ENCODE assay signal across 10 cellular contexts in genomic region chr6:13304101-13304500, GRCh38. TPM values are rescaled to one million over a fixed set of nuclear protein-coding genes. Genes with fewer than 3 reads are reported as not detected.
DNase-seq lines count a peak whose midpoint lies in the region; ATAC-seq and TF ChIP-seq lines count a peak whose summit lies in the region.
"Had no signal": no experiment of that assay in that cellular context is flagged by ENCODE, and none has a peak within 500 bp of the region (broad histone marks: within the 10 kb centered on the region; RNA-seq: fewer than 3 reads in every experiment).

No MANE protein-coding gene starts in this region.

- H3K36me3 Mint-ChIP-seq in osteocyte (ENCODE audit: unreplicated experiment) = peaks cover 35% of the 10 kb centered on the region

- H3K4me1 Mint-ChIP-seq in osteocyte (ENCODE audit: unreplicated experiment) = peaks cover 21% of the 10 kb centered on the region

- H3K4me3 Mint-ChIP-seq in osteocyte (ENCODE audit: unreplicated experiment) = no peak overlapping the region

- TF ChIP-seq CTCF in RWPE2 (IDR thresholded peaks at IDR 0.05; ENCODE audit: poor library complexity, severe bottlenecking) (no peak), dorsolateral prefrontal cortex (IDR thresholded peaks at IDR 0.05 in 54 of 56, conservative IDR thresholded peaks at IDR 0.05 in 2 of 56; ENCODE audit: low read depth in 1 of 56, partially characterized antibody in 56 of 56) (no peak), osteocyte (IDR thresholded peaks at IDR 0.05) (no peak), prostate gland (IDR thresholded peaks at IDR 0.05) (no peak)

- H3K9me3 ChIP-seq in BLaER1 treated with 17β-estradiol and CSF1 and Interleukin-3, amounts not matched to agents 10 nM and 100 nM (replicated peaks in 1 of 11) = no peaks in the 10 kb centered on the region
- no peaks in the 10 kb centered on the region for H3K9me3 ChIP-seq in RWPE2 (ENCODE audit: severe bottlenecking)
- no peaks in the 10 kb centered on the region for H3K9me3 ChIP-seq in prostate gland

- H3K4me3 ChIP-seq in BLaER1 treated with 17β-estradiol and CSF1 and Interleukin-3, amounts not matched to agents 10 nM and 100 nM = peak overlapping the region in 2 of 10 experiments; percentile 9 to 17; a peak in 2 of 20 replicates
- no peak overlapping the region for H3K4me3 ChIP-seq in RWPE2 (ENCODE audit: severe bottlenecking)
- peak overlapping the region in 18 of 59 donors; percentile 6 to 52 (median 34) for H3K4me3 ChIP-seq in dorsolateral prefrontal cortex
- H3K4me3 ChIP-seq in prostate gland = no peak overlapping the region

- H3K4me1 ChIP-seq in BLaER1 treated with 17β-estradiol and CSF1 and Interleukin-3, amounts not matched to agents 10 nM and 100 nM = peaks cover 73 to 94% (median 86%) of the 10 kb centered on the region in 10 experiments
- peaks cover 34% of the 10 kb centered on the region for H3K4me1 ChIP-seq in RWPE2 (ENCODE audit: insufficient read depth, poor library complexity, severe bottlenecking)
- no peaks in the 10 kb centered on the region for H3K4me1 ChIP-seq in prostate gland (replicated peaks)

- no peaks in the 10 kb centered on the region for H3K27me3 ChIP-seq in BLaER1 treated with 17β-estradiol and CSF1 and Interleukin-3, amounts not matched to agents 10 nM and 100 nM
- H3K27me3 ChIP-seq in RWPE2 (ENCODE audit: insufficient read depth, poor library complexity, severe bottlenecking) (no peaks in the 10 kb centered on the region), dorsolateral prefrontal cortex (no peaks in the 10 kb centered on the region), prostate gland (replicated peaks; ENCODE audit: insufficient read depth) (no peaks in the 10 kb centered on the region)

- TF ChIP-seq POLR2A in prostate gland (IDR thresholded peaks at IDR 0.05) = no peak

- H3K4me2 ChIP-seq in BLaER1 treated with 17β-estradiol and CSF1 and Interleukin-3, amounts not matched to agents 10 nM and 100 nM = peak overlapping the region; percentile 71 to 92 (median 85)

- no peak for ATAC-seq in RWPE2 (ENCODE audit: low read depth)

- no peak for DNase-seq in RWPE2 (ENCODE audit: low spot score)
- DNase-seq in dorsolateral prefrontal cortex = no peak
- peak; percentile 54 for DNase-seq in osteocyte (ENCODE audit: extremely low spot score, unreplicated experiment)
- DNase-seq in dedifferentiated amniotic fluid mesenchymal stem cell (ENCODE audit: extremely low spot score) = no peak
- no peak for DNase-seq in prostate gland (ENCODE audit: low spot score)
- no peak for DNase-seq in NCI-H1105 treated with DMSO at 0.1 percent for 48 hours (lab: John Stamatoyannopoulos, UW)
- DNase-seq in NAMALWA (ENCODE audit: low spot score) = no peak
- DNase-seq: NCI-H1436 treated with DMSO at 0.1 percent for 48 hours had no signal

- no peaks in the 10 kb centered on the region for H4K20me1 ChIP-seq in BLaER1 treated with 17β-estradiol and CSF1 and Interleukin-3, amounts not matched to agents 10 nM and 100 nM

- intact Hi-C loops in dorsolateral prefrontal cortex (cut with DNase I) (loop anchor here in 1 of 2 donors (10.0 kb wide), 1 partner anchor 349 kb away; no protein-coding TSS in a partner anchor), prostate gland (cut with DNase I) (no loop called here)

- peak overlapping the region; percentile 86 to 97 (median 92) for H3K27ac ChIP-seq in BLaER1 treated with 17β-estradiol and CSF1 and Interleukin-3, amounts not matched to agents 10 nM and 100 nM
- H3K27ac ChIP-seq in RWPE2 (ENCODE audit: poor library complexity, severe bottlenecking) (peak overlapping the region; percentile 82), dorsolateral prefrontal cortex (peak overlapping the region in 58 of 59 donors; percentile 23 to 97 (median 91)), prostate gland (peak overlapping the region in 1 of 2 donors; percentile 25)

- no peaks in the 10 kb centered on the region for H3K27me3 Mint-ChIP-seq in osteocyte (ENCODE audit: unreplicated experiment)
- H3K27me3 Mint-ChIP-seq: CD8-positive, alpha-beta memory T cell had no signal

- no peaks in the 10 kb centered on the region for H3K9me3 Mint-ChIP-seq in osteocyte (ENCODE audit: unreplicated experiment)
- H3K9me3 Mint-ChIP-seq: CD8-positive, alpha-beta memory T cell had no signal

- peak overlapping the region; percentile 76 for H3K27ac Mint-ChIP-seq in osteocyte (ENCODE audit: unreplicated experiment)

- 85% methylated on average over 6 of the region's 6 CpGs for WGBS in prostate gland

- peaks cover 26 to 71% (median 57%) of the 10 kb centered on the region in 11 experiments; a peak in 21 of 22 replicates for H3K36me3 ChIP-seq in BLaER1 treated with 17β-estradiol and CSF1 and Interleukin-3, amounts not matched to agents 10 nM and 100 nM
- H3K36me3 ChIP-seq in RWPE2 (ENCODE audit: low read depth) = peaks cover 49% of the 10 kb centered on the region
- no peaks in the 10 kb centered on the region for H3K36me3 ChIP-seq in prostate gland

- H3K9ac ChIP-seq in BLaER1 treated with 17β-estradiol and CSF1 and Interleukin-3, amounts not matched to agents 10 nM and 100 nM = peak overlapping the region; percentile 67 to 82 (median 77)

RNA-seq across cellular contexts. Expression of gene TBC1D7, which starts 24.2 kb away (rescaled TPM):
- total RNA-seq in dorsolateral prefrontal cortex (10 to 100 TPM; 18.2 to 52.1 (median 27.5) TPM), osteocyte (15.3 and 19.9 TPM in 2 replicates), prostate gland (10 to 100 TPM; 11.6 to 27.9 TPM)
